27 cellular contexts compared by ENCODE assay signal in the genomic region with DNA sequence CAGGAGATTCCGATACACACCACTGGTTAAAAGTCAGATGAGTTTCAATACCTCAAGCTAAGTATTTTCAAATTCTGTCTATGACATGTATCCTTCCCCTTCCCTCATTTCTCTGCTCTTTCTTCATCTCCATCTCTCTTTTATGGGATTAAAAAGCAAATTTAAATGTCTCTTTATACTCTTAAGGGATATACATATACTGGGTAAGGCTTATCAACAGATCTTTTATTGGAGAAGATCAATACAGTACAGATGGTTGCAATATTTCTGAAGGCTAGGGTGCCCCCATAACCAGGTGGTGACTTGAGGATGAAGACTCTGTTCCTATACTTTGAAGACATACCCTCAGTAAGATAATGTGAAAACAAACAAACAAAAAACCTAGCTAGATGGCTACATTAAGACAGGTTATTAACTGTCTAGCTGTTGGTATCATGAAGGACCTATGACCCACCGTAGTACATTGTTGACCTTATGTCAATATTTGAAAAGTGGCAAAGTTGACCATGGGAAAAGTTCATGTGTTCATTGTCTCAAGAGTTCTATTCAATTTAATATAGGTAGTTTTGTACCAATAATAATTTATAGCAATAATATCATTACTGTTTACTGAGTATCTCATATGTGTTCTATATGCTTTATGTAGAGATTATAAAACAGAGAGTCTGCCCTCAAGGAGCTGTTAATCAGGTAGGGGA.
"Had no signal": no experiment of that assay in that cellular context is flagged by ENCODE, and none has a peak within 500 bp of the region (broad histone marks: within the 10 kb centered on the region; RNA-seq: fewer than 3 reads in every experiment).

No MANE protein-coding gene starts in this region.

- H3K4me3 Mint-ChIP-seq: activated CD4-positive, alpha-beta T cell treated with anti-CD3 and anti-CD28 coated beads, Interleukin-2, amount 10 ng/mL, durations not matched to agents 24 days and 14 days; activated CD8-positive, alpha-beta T cell treated with anti-CD3 and anti-CD28 coated beads for 36 hours; activated naive CD4-positive, alpha-beta T cell treated with anti-CD3 and anti-CD28 coated beads, Interleukin-2, amount 50 U/mL, for 24 hours; activated naive CD8-positive, alpha-beta T cell treated with anti-CD3 and anti-CD28 coated beads, Interleukin-2, amount 10 ng/mL, durations not matched to agents 7 days and 5 days had no signal

- DNase-seq: activated CD4-positive, alpha-beta T cell treated with anti-CD3 and anti-CD28 coated beads, Interleukin-2, amount 10 ng/mL, durations not matched to agents 24 days and 14 days; activated CD4-positive, alpha-beta T cell treated with anti-CD3 and anti-CD28 coated beads, Interleukin-2, amount 50 U/mL, for 4 hours; activated CD8-positive, alpha-beta T cell treated with anti-CD3 and anti-CD28 coated beads for 36 hours; activated gamma-delta T cell; activated naive CD4-positive, alpha-beta T cell treated with Interleukin-2 at 50 U/mL for 16 hours; activated naive CD8-positive, alpha-beta T cell treated with anti-CD3 and anti-CD28 coated beads, Interleukin-2, amount 10 ng/mL, durations not matched to agents 7 days and 5 days; activated T-cell treated with anti-CD3 and anti-CD28 coated beads, Interleukin-2, amount 50 U/mL, for 1 hour; amygdala; body of pancreas; Kasumi-1; MG63; NCI-H1048; NCI-H1105 treated with DMSO at 0.1 percent for 48 hours; NCI-H1436 treated with DMSO at 0.1 percent for 48 hours; NCI-H1694 treated with DMSO at 0.1 percent for 48 hours; NCI-H2029; NCI-H345; NCI-H524 treated with DMSO at 0.1 percent for 48 hours; SHP77; SJCRH30; T1000; WERI-Rb-1 had no signal

- H3K9me3 ChIP-seq: body of pancreas, breast epithelium, SJCRH30 had no signal

- H3K4me3 ChIP-seq: body of pancreas, breast epithelium, MG63, SJCRH30, SK-N-MC had no signal

- H3K36me3 ChIP-seq: breast epithelium, MG63, SJCRH30, WERI-Rb-1 had no signal

- H3K27ac Mint-ChIP-seq: activated CD4-positive, alpha-beta T cell treated with anti-CD3 and anti-CD28 coated beads, Interleukin-2, amount 10 ng/mL, durations not matched to agents 24 days and 14 days; activated CD8-positive, alpha-beta T cell treated with anti-CD3 and anti-CD28 coated beads for 36 hours; activated naive CD4-positive, alpha-beta T cell treated with anti-CD3 and anti-CD28 coated beads, Interleukin-2, amount 50 U/mL, for 24 hours; activated naive CD8-positive, alpha-beta T cell treated with anti-CD3 and anti-CD28 coated beads, Interleukin-2, amount 10 ng/mL, durations not matched to agents 7 days and 5 days; activated T-helper 2 cell treated with anti-CD3 and anti-CD28 coated beads, Interferon-gamma antibody, Interleukin-2, Interleukin-4, amounts not matched to agents 10 μg/mL and 5 μg/mL and 100 μg/mL, durations not matched to agents 14 hours and 24 hours and 36 hours had no signal

- ATAC-seq: activated CD8-positive, alpha-beta T cell treated with anti-CD3 and anti-CD28 coated beads for 36 hours; body of pancreas; Panc1 had no signal

- H3K27me3 ChIP-seq: body of pancreas, breast epithelium, MG63, SJCRH30 had no signal

- H3K4me1 ChIP-seq: breast epithelium, SJCRH30 had no signal

- H3K27ac ChIP-seq: body of pancreas, breast epithelium, SJCRH30, SK-N-MC, WERI-Rb-1 had no signal

- H3K9me3 Mint-ChIP-seq: activated naive CD4-positive, alpha-beta T cell treated with anti-CD3 and anti-CD28 coated beads, Interleukin-2, amount 50 U/mL, for 24 hours had no signal

- H3K27me3 Mint-ChIP-seq: activated CD4-positive, alpha-beta T cell treated with anti-CD3 and anti-CD28 coated beads, Interleukin-2, amount 10 ng/mL, durations not matched to agents 24 days and 14 days; activated CD8-positive, alpha-beta T cell treated with anti-CD3 and anti-CD28 coated beads for 36 hours; activated naive CD4-positive, alpha-beta T cell treated with anti-CD3 and anti-CD28 coated beads, Interleukin-2, amount 50 U/mL, for 24 hours; activated naive CD8-positive, alpha-beta T cell treated with anti-CD3 and anti-CD28 coated beads, Interleukin-2, amount 10 ng/mL, durations not matched to agents 7 days and 5 days had no signal
